8 cellular contexts compared by ENCODE assay signal in genomic region chr11:72239296-72239848, GRCh38. TPM values are rescaled to one million over a fixed set of nuclear protein-coding genes. Genes with fewer than 3 reads are reported as not detected.
DNase-seq lines count a peak whose midpoint lies in the region; ATAC-seq and TF ChIP-seq lines count a peak whose summit lies in the region.

No MANE protein-coding gene starts in this region.

- H3K79me2 ChIP-seq in hepatocyte, result no peaks in the 10 kb centered on the region

- H3K9me3 ChIP-seq in CD8-positive, alpha-beta T cell (ENCODE audit: low read length), result no peaks in the 10 kb centered on the region
- H3K9me3 ChIP-seq in hepatocyte (ENCODE audit: low read depth), result no peaks in the 10 kb centered on the region

- no peaks in the 10 kb centered on the region for H3K9me2 ChIP-seq in hepatocyte (replicated peaks; ENCODE audit: insufficient read depth)

- H3K9me3 Mint-ChIP-seq in CD8-positive, alpha-beta T cell, result no peaks in the 10 kb centered on the region
- no peaks in the 10 kb centered on the region for H3K9me3 Mint-ChIP-seq in activated T-helper 1 cell treated with anti-CD3 and anti-CD28 coated beads, Interleukin-12 subunit alpha, Interleukin-12 subunit beta, Interleukin-2, Interleukin-4 antibody, amounts not matched to agents 30 ng/mL and 10 ng/mL and 1 ng/mL, durations not matched to agents 14 hours and 24 hours and 36 hours

- peak overlapping the region; percentile 76 for H3K4me2 ChIP-seq in hepatocyte

- peaks cover 34% of the 10 kb centered on the region for H3K27me3 Mint-ChIP-seq in CD8-positive, alpha-beta T cell (ENCODE audit: low read depth)
- peaks cover 43% of the 10 kb centered on the region for H3K27me3 Mint-ChIP-seq in activated T-helper 1 cell treated with anti-CD3 and anti-CD28 coated beads, Interleukin-12 subunit alpha, Interleukin-12 subunit beta, Interleukin-2, Interleukin-4 antibody, amounts not matched to agents 30 ng/mL and 10 ng/mL and 1 ng/mL, durations not matched to agents 14 hours and 24 hours and 36 hours (ENCODE audit: insufficient read depth)

- H3K36me3 Mint-ChIP-seq in CD8-positive, alpha-beta T cell, result peaks cover 31% of the 10 kb centered on the region
- peaks cover 25% of the 10 kb centered on the region for H3K36me3 Mint-ChIP-seq in activated T-helper 1 cell treated with anti-CD3 and anti-CD28 coated beads, Interleukin-12 subunit alpha, Interleukin-12 subunit beta, Interleukin-2, Interleukin-4 antibody, amounts not matched to agents 30 ng/mL and 10 ng/mL and 1 ng/mL, durations not matched to agents 14 hours and 24 hours and 36 hours (ENCODE audit: low read depth)

- peaks cover 5% of the 10 kb centered on the region for H3K36me3 ChIP-seq in CD8-positive, alpha-beta T cell (ENCODE audit: insufficient read depth, low read length)
- no peaks in the 10 kb centered on the region for H3K36me3 ChIP-seq in hepatocyte (replicated peaks; ENCODE audit: insufficient read depth, low read depth)

- H3K27ac Mint-ChIP-seq in CD8-positive, alpha-beta T cell, result no peak overlapping the region
- H3K27ac Mint-ChIP-seq in activated T-helper 1 cell treated with anti-CD3 and anti-CD28 coated beads, Interleukin-12 subunit alpha, Interleukin-12 subunit beta, Interleukin-2, Interleukin-4 antibody, amounts not matched to agents 30 ng/mL and 10 ng/mL and 1 ng/mL, durations not matched to agents 14 hours and 24 hours and 36 hours, result no peak overlapping the region

- POLR2A ChIA-PET in CD8-positive, alpha-beta T cell (lab: Charles Lee), result no interaction called here

- intact Hi-C loops in CD8-positive, alpha-beta T cell (cut with DNase I, micrococcal nuclease), result loop anchor here in 1 of 2 experiments (5.0 kb wide), 2 partner anchors 57 to 212 kb away; no protein-coding TSS in a partner anchor
- intact Hi-C loops in activated T-helper 1 cell treated with anti-CD3 and anti-CD28 coated beads, Interleukin-12 subunit alpha, Interleukin-12 subunit beta, Interleukin-2, Interleukin-4 antibody, amounts not matched to agents 30 ng/mL and 10 ng/mL and 1 ng/mL, durations not matched to agents 14 hours and 24 hours and 36 hours (cut with micrococcal nuclease), result loop anchor here (2.0 kb wide), 1 partner anchor 17 kb away; no protein-coding TSS in a partner anchor

- no peak for ATAC-seq in CD8-positive, alpha-beta T cell
- no peak for ATAC-seq in GM21825 (IDR thresholded peaks at IDR 0.05; ENCODE audit: unreplicated experiment)

- CTCF ChIA-PET in CD8-positive, alpha-beta T cell (lab: Charles Lee), result no interaction called here

- peaks cover 10% of the 10 kb centered on the region for H4K20me1 ChIP-seq in hepatocyte (ENCODE audit: insufficient read depth, poor library complexity, severe bottlenecking)

- no peak overlapping the region for H2AFZ ChIP-seq in hepatocyte

- no peak overlapping the region for H3K4me3 ChIP-seq in CD8-positive, alpha-beta T cell (ENCODE audit: low read depth, low read length)
- H3K4me3 ChIP-seq in hepatocyte, result no peak overlapping the region
- H3K4me3 ChIP-seq in skin epidermis, result peak overlapping the region in 4 of 7 experiments; percentile 5 to 36 (median 18)

- peak overlapping the region; percentile 66 for H3K4me3 Mint-ChIP-seq in CD8-positive, alpha-beta T cell
- peak overlapping the region; percentile 62 for H3K4me3 Mint-ChIP-seq in activated T-helper 1 cell treated with anti-CD3 and anti-CD28 coated beads, Interleukin-12 subunit alpha, Interleukin-12 subunit beta, Interleukin-2, Interleukin-4 antibody, amounts not matched to agents 30 ng/mL and 10 ng/mL and 1 ng/mL, durations not matched to agents 14 hours and 24 hours and 36 hours

- no peak overlapping the region for H3K27ac ChIP-seq in CD8-positive, alpha-beta T cell (ENCODE audit: low read depth, low read length)
- H3K27ac ChIP-seq in hepatocyte, result no peak overlapping the region
- peak overlapping the region in 7 of 21 experiments; percentile 19 to 70 (median 50) for H3K27ac ChIP-seq in skin epidermis

- H3K4me1 ChIP-seq in CD8-positive, alpha-beta T cell (ENCODE audit: insufficient read depth, low read length), result peaks cover 17% of the 10 kb centered on the region
- peaks cover 22% of the 10 kb centered on the region for H3K4me1 ChIP-seq in hepatocyte (ENCODE audit: insufficient read depth)

- peaks cover 31% of the 10 kb centered on the region for H3K27me3 ChIP-seq in CD8-positive, alpha-beta T cell (ENCODE audit: insufficient read depth, low read length)
- peaks cover 58% of the 10 kb centered on the region for H3K27me3 ChIP-seq in hepatocyte

- H3K4me1 Mint-ChIP-seq in CD8-positive, alpha-beta T cell (ENCODE audit: low read depth), result peaks cover 28% of the 10 kb centered on the region
- peaks cover 14% of the 10 kb centered on the region for H3K4me1 Mint-ChIP-seq in activated T-helper 1 cell treated with anti-CD3 and anti-CD28 coated beads, Interleukin-12 subunit alpha, Interleukin-12 subunit beta, Interleukin-2, Interleukin-4 antibody, amounts not matched to agents 30 ng/mL and 10 ng/mL and 1 ng/mL, durations not matched to agents 14 hours and 24 hours and 36 hours (ENCODE audit: low read depth)

- 44% methylated on average over 13 of the region's 27 CpGs for WGBS in hepatocyte (ENCODE audit: low lambda C conversion rate, missing lambda C conversion rate)

- no peak for DNase-seq in CD8-positive, alpha-beta T cell
- DNase-seq in HT-29 (ENCODE audit: low spot score) (peak; percentile 23), hepatocyte (ENCODE audit: low spot score) (peak; percentile 64), dedifferentiated amniotic fluid mesenchymal stem cell (ENCODE audit: extremely low spot score) (no peak), medulla oblongata (ENCODE audit: extremely low spot score) (no peak)
- DNase-seq in activated T-helper 1 cell treated with anti-CD3 and anti-CD28 coated beads, Interleukin-12 subunit alpha, Interleukin-12 subunit beta, Interleukin-2, Interleukin-4 antibody, amounts not matched to agents 30 ng/mL and 10 ng/mL and 1 ng/mL, durations not matched to agents 14 hours and 24 hours and 36 hours (ENCODE audit: low spot score), result no peak

- no peak for TF ChIP-seq CTCF in CD8-positive, alpha-beta T cell (IDR thresholded peaks at IDR 0.05)
- TF ChIP-seq CTCF in hepatocyte (IDR thresholded peaks at IDR 0.05; ENCODE audit: poor library complexity), result no peak

RNA-seq across cellular contexts. Expression of gene PHOX2A, which starts 4.6 kb away (rescaled TPM):
- not detected for total RNA-seq in CD8-positive, alpha-beta T cell
- total RNA-seq in HT-29 (2014; rRNA removed; shearing (Covaris generic)), result not detected in 2 replicates
- not detected in 2 replicates for total RNA-seq in activated T-helper 1 cell treated with anti-CD3 and anti-CD28 coated beads, Interleukin-12 subunit alpha, Interleukin-12 subunit beta, Interleukin-2, Interleukin-4 antibody, amounts not matched to agents 30 ng/mL and 10 ng/mL and 1 ng/mL, durations not matched to agents 14 hours and 24 hours and 36 hours
- total RNA-seq in hepatocyte, result 0.48 TPM in 1 of 2 replicates, not detected in the other
- not detected in 2 replicates for polyA plus RNA-seq in hepatocyte

RNA-seq across cellular contexts. Expression of gene INPPL1, which starts 14.8 kb away (rescaled TPM):
- 100 to 1,000 TPM; 113 to 119 TPM for total RNA-seq in CD8-positive, alpha-beta T cell
- total RNA-seq in HT-29 (2014; rRNA removed; shearing (Covaris generic)), result 97.2 and 133 TPM in 2 replicates
- 139 and 140 TPM in 2 replicates for total RNA-seq in activated T-helper 1 cell treated with anti-CD3 and anti-CD28 coated beads, Interleukin-12 subunit alpha, Interleukin-12 subunit beta, Interleukin-2, Interleukin-4 antibody, amounts not matched to agents 30 ng/mL and 10 ng/mL and 1 ng/mL, durations not matched to agents 14 hours and 24 hours and 36 hours
- total RNA-seq in hepatocyte, result 47.8 and 74.8 TPM in 2 replicates
- polyA plus RNA-seq in hepatocyte, result 99.4 and 140 TPM in 2 replicates

RNA-seq across cellular contexts. Expression of gene FOLR2, which starts 22.8 kb away (rescaled TPM):
- total RNA-seq in CD8-positive, alpha-beta T cell, result not detected
- not detected in 2 replicates for total RNA-seq in HT-29 (2014; rRNA removed; shearing (Covaris generic))
- total RNA-seq in activated T-helper 1 cell treated with anti-CD3 and anti-CD28 coated beads, Interleukin-12 subunit alpha, Interleukin-12 subunit beta, Interleukin-2, Interleukin-4 antibody, amounts not matched to agents 30 ng/mL and 10 ng/mL and 1 ng/mL, durations not matched to agents 14 hours and 24 hours and 36 hours, result not detected in 2 replicates
- 0.48 and 4.3 TPM in 2 replicates for total RNA-seq in hepatocyte
- 1.2 and 5.5 TPM in 2 replicates for polyA plus RNA-seq in hepatocyte

RNA-seq across cellular contexts. Expression of gene FOLR1, which starts 47.4 kb away (rescaled TPM):
- not detected for total RNA-seq in CD8-positive, alpha-beta T cell
- total RNA-seq in HT-29 (2014; rRNA removed; shearing (Covaris generic)), result 6.1 and 6.2 TPM in 2 replicates
- total RNA-seq in activated T-helper 1 cell treated with anti-CD3 and anti-CD28 coated beads, Interleukin-12 subunit alpha, Interleukin-12 subunit beta, Interleukin-2, Interleukin-4 antibody, amounts not matched to agents 30 ng/mL and 10 ng/mL and 1 ng/mL, durations not matched to agents 14 hours and 24 hours and 36 hours, result not detected in 2 replicates
- total RNA-seq in hepatocyte, result 19.9 and 21.6 TPM in 2 replicates
- polyA plus RNA-seq in hepatocyte, result 13.4 and 26.8 TPM in 2 replicates

Comparison
In these comparisons a context has a peak if more than half of its experiments do, and no peak if none do; other contexts are left out.
1. DNase-seq: peak in HT-29 (single experiment) and hepatocyte (single experiment); none in CD8-positive, alpha-beta T cell (0 of 7), activated T-helper 1 cell treated with anti-CD3 and anti-CD28 coated beads, Interleukin-12 subunit alpha, Interleukin-12 subunit beta, Interleukin-2, Interleukin-4 antibody, amounts not matched to agents 30 ng/mL and 10 ng/mL and 1 ng/mL, durations not matched to agents 14 hours and 24 hours and 36 hours (single experiment), dedifferentiated amniotic fluid mesenchymal stem cell (single experiment) and medulla oblongata (single experiment).
2. H3K4me3 ChIP-seq: peak in skin epidermis (4 of 7); none in CD8-positive, alpha-beta T cell (single experiment) and hepatocyte (single experiment).